ENCODE assay signal across 28 cellular contexts in genomic region chr10:44775402-44775741, GRCh38.
"Had no signal": no experiment of that assay in that cellular context is flagged by ENCODE, and none has a peak within 500 bp of the region (broad histone marks: within the 10 kb centered on the region; RNA-seq: fewer than 3 reads in every experiment).

No MANE protein-coding gene starts in this region.

- ATAC-seq: left colon; naive thymus-derived CD4-positive, alpha-beta T cell; right cardiac atrium; sciatic nerve; stimulated activated naive CD8-positive, alpha-beta T cell treated with anti-CD3 and anti-CD28 coated beads, Interleukin-15, amount 100 ng/mL, for 72 hours had no signal

- H3K36me3 Mint-ChIP-seq: immature natural killer cell; mesothelial cell of epicardium; naive thymus-derived CD4-positive, alpha-beta T cell; natural killer cell treated with Interleukin-12 subunit alpha and Interleukin-12 subunit beta and Interleukin-15 and Interleukin-18, amount 100 ng/mL, for 72 hours; type B pancreatic cell had no signal

- H3K27me3 ChIP-seq: neutrophil, ovary, tibial nerve, uterus had no signal

- H3K4me1 ChIP-seq: tibial nerve, uterus had no signal

- H3K36me3 ChIP-seq: left ventricle myocardium inferior, neutrophil, ovary, tibial nerve, uterus had no signal

- H3K27ac ChIP-seq: left ventricle myocardium inferior, neutrophil, ovary, skin epidermis, tibial nerve, uterus had no signal

- H3K4me3 ChIP-seq: left ventricle myocardium inferior, lung, ovary, skin epidermis, tibial nerve, uterus had no signal

- H3K27ac Mint-ChIP-seq: immature natural killer cell; mesothelial cell of epicardium; naive thymus-derived CD4-positive, alpha-beta T cell; natural killer cell treated with Interleukin-12 subunit alpha and Interleukin-12 subunit beta and Interleukin-15 and Interleukin-18, amount 100 ng/mL, for 72 hours; progenitor cell of endocrine pancreas; stimulated activated naive CD8-positive, alpha-beta T cell treated with anti-CD3 and anti-CD28 coated beads, Interleukin-15, amount 100 ng/mL, for 72 hours; type B pancreatic cell had no signal

- H3K27me3 Mint-ChIP-seq: type B pancreatic cell had no signal

- H3K9me3 ChIP-seq: left ventricle myocardium inferior, neutrophil, ovary, tibial nerve, uterus had no signal

- DNase-seq: hypothalamus; immature natural killer cell; kidney; left colon; left ventricle myocardium inferior; mesendoderm; naive thymus-derived CD4-positive, alpha-beta T cell; occipital lobe; ovary; right cardiac atrium; stimulated activated CD4-positive, alpha-beta T cell treated with anti-CD3 and anti-CD28 coated beads, Interleukin-12 subunit alpha, Interleukin-12 subunit beta, amount 100 ng/mL, for 4 hours; stimulated activated CD4-positive, alpha-beta T cell treated with anti-CD3 and anti-CD28 coated beads, Interleukin-15, amount 100 ng/mL, for 24 hours; stimulated activated CD4-positive, alpha-beta T cell treated with anti-CD3 and anti-CD28 coated beads, Interleukin-2, amount 100 ng/mL, for 24 hours; stimulated activated CD4-positive, alpha-beta T cell treated with anti-CD3 and anti-CD28 coated beads, Interleukin-4, amount 100 ng/mL, for 1 hour; stimulated activated naive CD4-positive, alpha-beta T cell treated with Interleukin-2 at 50 U/mL for 16 hours; stimulated activated naive CD8-positive, alpha-beta T cell treated with anti-CD3 and anti-CD28 coated beads, Interleukin-15, amount 100 ng/mL, for 72 hours; substantia nigra; uterus had no signal

- H3K9me3 Mint-ChIP-seq: mesothelial cell of epicardium; natural killer cell treated with Interleukin-12 subunit alpha and Interleukin-12 subunit beta and Interleukin-15 and Interleukin-18, amount 100 ng/mL, for 72 hours; neural crest cell; stimulated activated naive CD8-positive, alpha-beta T cell treated with anti-CD3 and anti-CD28 coated beads, Interleukin-15, amount 100 ng/mL, for 72 hours; type B pancreatic cell had no signal

- H3K4me3 Mint-ChIP-seq: immature natural killer cell; mesothelial cell of epicardium; naive thymus-derived CD4-positive, alpha-beta T cell; natural killer cell treated with Interleukin-12 subunit alpha and Interleukin-12 subunit beta and Interleukin-15 and Interleukin-18, amount 100 ng/mL, for 72 hours; neural crest cell; stimulated activated naive CD8-positive, alpha-beta T cell treated with anti-CD3 and anti-CD28 coated beads, Interleukin-15, amount 100 ng/mL, for 72 hours; type B pancreatic cell had no signal

- H3K4me1 Mint-ChIP-seq: immature natural killer cell; mesothelial cell of epicardium; naive thymus-derived CD4-positive, alpha-beta T cell; neural crest cell; stimulated activated naive CD8-positive, alpha-beta T cell treated with anti-CD3 and anti-CD28 coated beads, Interleukin-15, amount 100 ng/mL, for 72 hours had no signal
